ENCODE assay signal across 1 cellular context in genomic region chr22:31083923-31084810, GRCh38.
TF ChIP-seq lines count a peak whose summit lies in the region.

No MANE protein-coding gene starts in this region.

TF ChIP-seq in SK-N-SH, 30 proteins besides CTCF, POLR2A, EP300 and RAD21 (continued from another document):
- TF ChIP-seq REST (IDR thresholded peaks at IDR 0.05; ENCODE audit: low read depth, low read length): no peak
- no peak for TF ChIP-seq JUND (IDR thresholded peaks at IDR 0.05)
- TF ChIP-seq, protein P1, sequence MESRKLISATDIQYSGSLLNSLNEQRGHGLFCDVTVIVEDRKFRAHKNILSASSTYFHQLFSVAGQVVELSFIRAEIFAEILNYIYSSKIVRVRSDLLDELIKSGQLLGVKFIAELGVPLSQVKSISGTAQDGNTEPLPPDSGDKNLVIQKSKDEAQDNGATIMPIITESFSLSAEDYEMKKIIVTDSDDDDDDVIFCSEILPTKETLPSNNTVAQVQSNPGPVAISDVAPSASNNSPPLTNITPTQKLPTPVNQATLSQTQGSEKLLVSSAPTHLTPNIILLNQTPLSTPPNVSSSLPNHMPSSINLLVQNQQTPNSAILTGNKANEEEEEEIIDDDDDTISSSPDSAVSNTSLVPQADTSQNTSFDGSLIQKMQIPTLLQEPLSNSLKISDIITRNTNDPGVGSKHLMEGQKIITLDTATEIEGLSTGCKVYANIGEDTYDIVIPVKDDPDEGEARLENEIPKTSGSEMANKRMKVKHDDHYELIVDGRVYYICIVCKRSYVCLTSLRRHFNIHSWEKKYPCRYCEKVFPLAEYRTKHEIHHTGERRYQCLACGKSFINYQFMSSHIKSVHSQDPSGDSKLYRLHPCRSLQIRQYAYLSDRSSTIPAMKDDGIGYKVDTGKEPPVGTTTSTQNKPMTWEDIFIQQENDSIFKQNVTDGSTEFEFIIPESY (IDR thresholded peaks at IDR 0.05; ENCODE audit: borderline replicate concordance, low read depth): no peak
- no peak for TF ChIP-seq TAF1 (IDR thresholded peaks at IDR 0.05; ENCODE audit: borderline replicate concordance, low read depth, low read length)
- no peak for TF ChIP-seq MAX (IDR thresholded peaks at IDR 0.05; ENCODE audit: low read depth)
- TF ChIP-seq, protein P2, sequence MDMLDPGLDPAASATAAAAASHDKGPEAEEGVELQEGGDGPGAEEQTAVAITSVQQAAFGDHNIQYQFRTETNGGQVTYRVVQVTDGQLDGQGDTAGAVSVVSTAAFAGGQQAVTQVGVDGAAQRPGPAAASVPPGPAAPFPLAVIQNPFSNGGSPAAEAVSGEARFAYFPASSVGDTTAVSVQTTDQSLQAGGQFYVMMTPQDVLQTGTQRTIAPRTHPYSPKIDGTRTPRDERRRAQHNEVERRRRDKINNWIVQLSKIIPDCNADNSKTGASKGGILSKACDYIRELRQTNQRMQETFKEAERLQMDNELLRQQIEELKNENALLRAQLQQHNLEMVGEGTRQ (IDR thresholded peaks at IDR 0.05; ENCODE audit: borderline replicate concordance, low read depth, low read length): no peak
- no peak for TF ChIP-seq GATA2 (CRISPR knock-in tag; IDR thresholded peaks at IDR 0.05)
- no peak for TF ChIP-seq FOSL2 (IDR thresholded peaks at IDR 0.05; ENCODE audit: borderline replicate concordance, low read depth)
- TF ChIP-seq, protein P3, sequence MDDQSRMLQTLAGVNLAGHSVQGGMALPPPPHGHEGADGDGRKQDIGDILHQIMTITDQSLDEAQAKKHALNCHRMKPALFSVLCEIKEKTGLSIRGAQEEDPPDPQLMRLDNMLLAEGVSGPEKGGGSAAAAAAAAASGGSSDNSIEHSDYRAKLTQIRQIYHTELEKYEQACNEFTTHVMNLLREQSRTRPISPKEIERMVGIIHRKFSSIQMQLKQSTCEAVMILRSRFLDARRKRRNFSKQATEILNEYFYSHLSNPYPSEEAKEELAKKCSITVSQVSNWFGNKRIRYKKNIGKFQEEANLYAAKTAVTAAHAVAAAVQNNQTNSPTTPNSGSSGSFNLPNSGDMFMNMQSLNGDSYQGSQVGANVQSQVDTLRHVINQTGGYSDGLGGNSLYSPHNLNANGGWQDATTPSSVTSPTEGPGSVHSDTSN (IDR thresholded peaks at IDR 0.05): no peak
- no peak for TF ChIP-seq EZH2phosphoT487 (IDR thresholded peaks at IDR 0.05; ENCODE audit: borderline replicate concordance, low read depth)
- no peak for TF ChIP-seq MEF2A (IDR thresholded peaks at IDR 0.05; ENCODE audit: borderline replicate concordance, low read depth)
- no peak for TF ChIP-seq RCOR1 (IDR thresholded peaks at IDR 0.05; ENCODE audit: low read length)
